Comparison of ENCODE assay signal across 1 cellular context in genomic region chr16:58462997-58463891, GRCh38.
TF ChIP-seq lines count a peak whose summit lies in the region.

No MANE protein-coding gene starts in this region.

TF ChIP-seq in H1, 55 proteins besides CTCF, POLR2A, EP300 and RAD21 (continued from another document):
- peak; percentile 63 for TF ChIP-seq KDM4A (IDR thresholded peaks at IDR 0.05; ENCODE audit: low read depth, low read length, severe bottlenecking)
